Comparison of ENCODE assay signal across 10 cellular contexts in genomic region chr3:123750659-123751420, GRCh38.
DNase-seq lines count a peak whose midpoint lies in the region; ATAC-seq and TF ChIP-seq lines count a peak whose summit lies in the region.
"Had no signal": no experiment of that assay in that cellular context is flagged by ENCODE, and none has a peak within 500 bp of the region (broad histone marks: within the 10 kb centered on the region; RNA-seq: fewer than 3 reads in every experiment).

No MANE protein-coding gene starts in this region.

- H3K36me3 ChIP-seq in Peyer's patch = no peaks in the 10 kb centered on the region
- H3K36me3 ChIP-seq: stomach had no signal

- DNase-seq in Daoy (ENCODE audit: low read depth) = peak; percentile 88
- DNase-seq in RPMI7951 (ENCODE audit: low read depth) = peak; percentile 94
- DNase-seq in fibroblast of the aortic adventitia (ENCODE audit: low read depth) = peak; percentile 90
- DNase-seq in omental fat pad (ENCODE audit: low spot score) = no peak
- no peak for DNase-seq in Peyer's patch
- DNase-seq in activated T-cell treated with anti-CD3 and anti-CD28 coated beads, Interleukin-2, amount 50 U/mL, for 72 hours = no peak
- DNase-seq: stomach had no signal

- TF ChIP-seq CTCF in fibroblast of the aortic adventitia (IDR thresholded peaks at IDR 0.05; ENCODE audit: insufficient read depth, low read length) (no peak), omental fat pad (IDR thresholded peaks at IDR 0.05) (no peak), Peyer's patch (IDR thresholded peaks at IDR 0.05) (no peak)

- no peak overlapping the region for H3K4me3 ChIP-seq in fibroblast of the aortic adventitia (ENCODE audit: low read depth, low read length)
- H3K4me3 ChIP-seq in Peyer's patch = no peak overlapping the region
- H3K4me3 ChIP-seq: K562, stomach had no signal

- H3K4me1 ChIP-seq in Peyer's patch = peaks cover 0 to 10% (median 0%) of the 10 kb centered on the region in 4 donors

- no peak for TF ChIP-seq POLR2A in Peyer's patch (IDR thresholded peaks at IDR 0.05)

- no peaks in the 10 kb centered on the region for H3K4me1 Mint-ChIP-seq in activated T-cell treated with anti-CD3 and anti-CD28 coated beads, Interleukin-2, amount 50 U/mL, for 72 hours (ENCODE audit: low read depth)

- ATAC-seq in omental fat pad (ENCODE audit: low FRiP score) (peak; percentile 64), HG03139 (IDR thresholded peaks at IDR 0.05; ENCODE audit: unreplicated experiment) (no peak), HG03571 (IDR thresholded peaks at IDR 0.05; ENCODE audit: unreplicated experiment) (no peak)
- ATAC-seq in activated T-cell treated with anti-CD3 and anti-CD28 coated beads, Interleukin-2, amount 50 U/mL, for 72 hours (replicated peaks in 1 of 2) = no peak
- ATAC-seq: K562 had no signal

- H3K4me3 Mint-ChIP-seq in activated T-cell treated with anti-CD3 and anti-CD28 coated beads, Interleukin-2, amount 50 U/mL, for 72 hours = no peak overlapping the region

- H3K27ac ChIP-seq in Peyer's patch = no peak overlapping the region

- no peaks in the 10 kb centered on the region for H3K36me3 Mint-ChIP-seq in activated T-cell treated with anti-CD3 and anti-CD28 coated beads, Interleukin-2, amount 50 U/mL, for 72 hours (ENCODE audit: insufficient read depth in 2 of 2)

- no peaks in the 10 kb centered on the region for H3K27me3 Mint-ChIP-seq in activated T-cell treated with anti-CD3 and anti-CD28 coated beads, Interleukin-2, amount 50 U/mL, for 72 hours (ENCODE audit: low read depth)

- no peaks in the 10 kb centered on the region for H3K9me3 ChIP-seq in Peyer's patch
- H3K9me3 ChIP-seq: stomach had no signal

- H3K27ac Mint-ChIP-seq in activated T-cell treated with anti-CD3 and anti-CD28 coated beads, Interleukin-2, amount 50 U/mL, for 72 hours = no peak overlapping the region

- no peaks in the 10 kb centered on the region for H3K27me3 ChIP-seq in Peyer's patch
- H3K27me3 ChIP-seq: stomach had no signal

- H3K9me3 Mint-ChIP-seq in activated T-cell treated with anti-CD3 and anti-CD28 coated beads, Interleukin-2, amount 50 U/mL, for 72 hours = no peaks in the 10 kb centered on the region

Comparison
In these comparisons a context has a peak if more than half of its experiments do, and no peak if none do; other contexts are left out.
1. DNase-seq: peak in Daoy (single experiment), RPMI7951 (single experiment) and fibroblast of the aortic adventitia (single experiment); none in omental fat pad (single experiment), Peyer's patch (0 of 3) and activated T-cell treated with anti-CD3 and anti-CD28 coated beads, Interleukin-2, amount 50 U/mL, for 72 hours (0 of 2).